Comparison of ENCODE assay signal across 1 cellular context in genomic region chr7:143408686-143409551, GRCh38.
TF ChIP-seq lines count a peak whose summit lies in the region.

EPHA1 (minus strand) TSS chr7:143408856; CDS start chr7:143408805, 51 bp downstream.

TF ChIP-seq in HepG2, 621 proteins besides CTCF, POLR2A, EP300 and RAD21 (continued from another document):
- TF ChIP-seq NR2F2 (IDR thresholded peaks at IDR 0.05; ENCODE audit: borderline replicate concordance, low read depth) (no peak), ZNF20 (CRISPR knock-in tag; IDR thresholded peaks at IDR 0.05) (no peak), ZNF552 (CRISPR knock-in tag; IDR thresholded peaks at IDR 0.05; ENCODE audit: borderline replicate concordance) (no peak), RFX1 (IDR thresholded peaks at IDR 0.05) (no peak), CBFB (CRISPR knock-in tag; IDR thresholded peaks at IDR 0.05) (no peak), CERS6 (CRISPR knock-in tag; IDR thresholded peaks at IDR 0.05) (no peak), NFYC (CRISPR knock-in tag; IDR thresholded peaks at IDR 0.05) (no peak), STAG1 (CRISPR knock-in tag; IDR thresholded peaks at IDR 0.05) (peak; percentile 9; the same call in 1 of the 2 replicates), ZNF33A (CRISPR knock-in tag; IDR thresholded peaks at IDR 0.05; ENCODE audit: borderline replicate concordance) (no peak), ZFP91 (CRISPR knock-in tag; IDR thresholded peaks at IDR 0.05; ENCODE audit: borderline replicate concordance) (peak; percentile 96), TOPORS (CRISPR knock-in tag; IDR thresholded peaks at IDR 0.05) (no peak), RFXAP (CRISPR knock-in tag; IDR thresholded peaks at IDR 0.05; ENCODE audit: borderline replicate concordance) (no peak), CREM (IDR thresholded peaks at IDR 0.05) (no peak), CREM (CRISPR knock-in tag; IDR thresholded peaks at IDR 0.05) (no peak), ZBTB21 (CRISPR knock-in tag; IDR thresholded peaks at IDR 0.05) (no peak)
